ENCODE assay signal across 1 cellular context in genomic region chr2:172000696-172001361, GRCh38.
TF ChIP-seq lines count a peak whose summit lies in the region.

No MANE protein-coding gene starts in this region.

TF ChIP-seq in K562, 482 proteins besides CTCF, POLR2A, EP300 and RAD21 (continued from another document):
- TF ChIP-seq YY1 (IDR thresholded peaks at IDR 0.05; ENCODE audit: borderline replicate concordance in 1 of 3, control insufficient read depth in 1 of 3, extremely low read depth in 1 of 3, insufficient read depth in 3 of 3, insufficient read length in 1 of 3, insufficient replicate concordance in 2 of 3, low read depth in 1 of 3, low read length in 2 of 3) (no peak), ZNF79 (CRISPR knock-in tag; IDR thresholded peaks at IDR 0.05; ENCODE audit: low read depth) (no peak)
